17 cellular contexts compared by ENCODE assay signal in the genomic region with DNA sequence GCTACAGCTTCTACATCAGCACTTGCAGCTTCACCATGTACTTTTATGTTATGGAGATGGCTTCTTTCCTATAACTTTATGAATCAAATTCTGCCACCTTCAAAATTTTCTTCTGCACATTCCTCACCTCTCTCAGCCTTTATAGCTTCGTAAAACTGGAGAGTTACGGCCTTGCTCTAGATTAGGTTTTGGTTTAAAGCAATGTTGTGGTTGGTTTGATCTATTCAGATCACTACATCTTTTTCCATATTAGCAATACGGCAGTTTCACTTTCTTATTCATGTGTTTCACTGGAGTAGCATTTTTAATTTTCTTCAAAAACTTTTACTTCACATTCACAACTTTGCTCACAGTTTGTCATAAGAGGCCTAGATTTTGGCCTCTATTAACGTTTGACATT.
A peak's percentile ranks its signal among the peaks of the same experiment; 100 is the strongest.
DNase-seq lines count a peak whose midpoint lies in the region; ATAC-seq lines count a peak whose summit lies in the region.
"Had no signal": no experiment of that assay in that cellular context is flagged by ENCODE, and none has a peak within 500 bp of the region (broad histone marks: within the 10 kb centered on the region; RNA-seq: fewer than 3 reads in every experiment).

No MANE protein-coding gene starts in this region.

- peaks cover 2% of the 10 kb centered on the region for H3K36me3 Mint-ChIP-seq in activated CD4-positive, alpha-beta T cell treated with anti-CD3 and anti-CD28 coated beads, Interleukin-2, amount 10 ng/mL, durations not matched to agents 24 days and 14 days (ENCODE audit: low read depth)
- H3K36me3 Mint-ChIP-seq in activated naive CD8-positive, alpha-beta T cell treated with anti-CD3 and anti-CD28 coated beads, Interleukin-2, amount 50 U/mL, for 24 hours (ENCODE audit: low read depth) = no peaks in the 10 kb centered on the region
- H3K36me3 Mint-ChIP-seq: CD14-positive monocyte had no signal

- peak overlapping the region; percentile 9 for H3K4me3 Mint-ChIP-seq in activated CD4-positive, alpha-beta T cell treated with anti-CD3 and anti-CD28 coated beads, Interleukin-2, amount 10 ng/mL, durations not matched to agents 24 days and 14 days
- no peak overlapping the region for H3K4me3 Mint-ChIP-seq in activated naive CD8-positive, alpha-beta T cell treated with anti-CD3 and anti-CD28 coated beads, Interleukin-2, amount 50 U/mL, for 24 hours
- H3K4me3 Mint-ChIP-seq: CD14-positive monocyte; T-helper 1 cell treated with Interleukin-12 subunit alpha and Interleukin-12 subunit beta and Interleukin-4 antibody, amounts not matched to agents 30 μg/mL and 1 μg/mL, for 36 hours had no signal

- DNase-seq in activated CD4-positive, alpha-beta T cell treated with anti-CD3 and anti-CD28 coated beads, Interleukin-2, amount 10 ng/mL, durations not matched to agents 24 days and 14 days = peak; percentile 60
- no peak for DNase-seq in activated CD4-positive, alpha-beta T cell treated with anti-CD3 and anti-CD28 coated beads for 4 hours
- DNase-seq in activated naive CD8-positive, alpha-beta T cell treated with anti-CD3 and anti-CD28 coated beads, Interleukin-2, amount 50 U/mL, for 24 hours = no peak
- DNase-seq in retina (no peak), NCI-H748 treated with DMSO at 0.1 percent for 48 hours (lab: John Stamatoyannopoulos, UW) (no peak)
- DNase-seq: activated CD4-positive, CD25-positive, alpha-beta regulatory T cell treated with anti-CD3 and anti-CD28 coated beads, Interleukin-2, amount 50 U/mL, for 72 hours; activated effector memory CD4-positive, alpha-beta T cell treated with Interleukin-2 at 50 U/mL for 16 hours; EL; Kasumi-1; NCI-H146; NCI-H774; stomach had no signal

- intact Hi-C loops in activated CD4-positive, alpha-beta T cell treated with anti-CD3 and anti-CD28 coated beads, Interleukin-2, amount 10 ng/mL, durations not matched to agents 24 days and 14 days (cut with micrococcal nuclease) = loop anchor here (2.0 kb wide), 1 partner anchor 246 kb away; no protein-coding TSS in a partner anchor

- peaks cover 7% of the 10 kb centered on the region for H3K4me1 Mint-ChIP-seq in activated CD4-positive, alpha-beta T cell treated with anti-CD3 and anti-CD28 coated beads, Interleukin-2, amount 10 ng/mL, durations not matched to agents 24 days and 14 days
- peaks cover 11% of the 10 kb centered on the region for H3K4me1 Mint-ChIP-seq in activated naive CD8-positive, alpha-beta T cell treated with anti-CD3 and anti-CD28 coated beads, Interleukin-2, amount 50 U/mL, for 24 hours
- H3K4me1 Mint-ChIP-seq: CD14-positive monocyte had no signal

- H3K27me3 Mint-ChIP-seq in activated CD4-positive, alpha-beta T cell treated with anti-CD3 and anti-CD28 coated beads, Interleukin-2, amount 10 ng/mL, durations not matched to agents 24 days and 14 days = peaks cover 20% of the 10 kb centered on the region
- H3K27me3 Mint-ChIP-seq in activated naive CD8-positive, alpha-beta T cell treated with anti-CD3 and anti-CD28 coated beads, Interleukin-2, amount 50 U/mL, for 24 hours = peaks cover 2% of the 10 kb centered on the region

- ATAC-seq in GM21367 (IDR thresholded peaks at IDR 0.05; ENCODE audit: unreplicated experiment) = peak; percentile 55
- ATAC-seq in HG03354 (IDR thresholded peaks at IDR 0.05; ENCODE audit: poor library complexity, severe bottlenecking, unreplicated experiment) = peak; percentile 76
- peak; percentile 92 for ATAC-seq in activated naive CD8-positive, alpha-beta T cell treated with anti-CD3 and anti-CD28 coated beads, Interleukin-2, amount 50 U/mL, for 24 hours
- no peak for ATAC-seq in GM21737 (IDR thresholded peaks at IDR 0.05; ENCODE audit: unreplicated experiment)

- H3K9me3 Mint-ChIP-seq in activated CD4-positive, alpha-beta T cell treated with anti-CD3 and anti-CD28 coated beads, Interleukin-2, amount 10 ng/mL, durations not matched to agents 24 days and 14 days = peaks cover 11% of the 10 kb centered on the region
- peaks cover 4% of the 10 kb centered on the region for H3K9me3 Mint-ChIP-seq in activated naive CD8-positive, alpha-beta T cell treated with anti-CD3 and anti-CD28 coated beads, Interleukin-2, amount 50 U/mL, for 24 hours

- H3K27ac Mint-ChIP-seq in activated CD4-positive, alpha-beta T cell treated with anti-CD3 and anti-CD28 coated beads, Interleukin-2, amount 10 ng/mL, durations not matched to agents 24 days and 14 days = no peak overlapping the region
- H3K27ac Mint-ChIP-seq in activated naive CD8-positive, alpha-beta T cell treated with anti-CD3 and anti-CD28 coated beads, Interleukin-2, amount 50 U/mL, for 24 hours = peak overlapping the region; percentile 10
- H3K27ac Mint-ChIP-seq: CD14-positive monocyte; T-helper 1 cell treated with Interleukin-12 subunit alpha and Interleukin-12 subunit beta and Interleukin-4 antibody, amounts not matched to agents 30 μg/mL and 1 μg/mL, for 36 hours had no signal
